In genomic region chr21:15063081-15063820, GRCh38 we compare ENCODE assay signal across 8 cellular contexts. TPM values are rescaled to one million over a fixed set of nuclear protein-coding genes. Genes with fewer than 3 reads are reported as not detected.
DNase-seq lines count a peak whose midpoint lies in the region; ATAC-seq, FAIRE-seq and TF ChIP-seq lines count a peak whose summit lies in the region.

No MANE protein-coding gene starts in this region.

- peaks cover 66% of the 10 kb centered on the region for H3K4me1 Mint-ChIP-seq in brain

- DNase-seq in GM19239 (ENCODE audit: insufficient read length, low spot score) (no peak), lower lobe of right lung (no peak), activated gamma-delta T cell (lab: John Stamatoyannopoulos, UW) (no peak), SIG-M5 treated with dmso at 0.1 percent for 504 hours (lab: John Stamatoyannopoulos, UW; ENCODE audit: unreplicated experiment) (no peak)

- H3K27me3 ChIP-seq in lower lobe of right lung (ENCODE audit: low read depth) (no peaks in the 10 kb centered on the region), subcutaneous abdominal adipose tissue (ENCODE audit: control insufficient read depth in 5 of 5, insufficient read depth in 4 of 5, low read length in 5 of 5) (no peaks in the 10 kb centered on the region)

- H3K9me3 ChIP-seq in lower lobe of right lung (no peaks in the 10 kb centered on the region), subcutaneous abdominal adipose tissue (ENCODE audit: control insufficient read depth in 5 of 5, low read length in 5 of 5) (no peaks in the 10 kb centered on the region)

- H3K27ac ChIP-seq in lower lobe of right lung (peak overlapping the region; percentile 95), subcutaneous abdominal adipose tissue (ENCODE audit: low read depth, low read length) (peak overlapping the region; percentile 97)

- H3K27me3 Mint-ChIP-seq in brain, result peaks cover 18% of the 10 kb centered on the region

- no peak for ATAC-seq in lower lobe of right lung
- no peak for ATAC-seq in HG02588 (IDR thresholded peaks at IDR 0.05; ENCODE audit: unreplicated experiment)

- intact Hi-C loops in lower lobe of right lung (cut with DNase I), result no loop called here

- TF ChIP-seq CTCF in brain (conservative IDR thresholded peaks at IDR 0.05), result no peak
- TF ChIP-seq CTCF in lower lobe of right lung (IDR thresholded peaks at IDR 0.05), result no peak

- peak overlapping the region; percentile 79 to 96 (median 86) for H3K9ac ChIP-seq in subcutaneous abdominal adipose tissue (ENCODE audit: low read length in 5 of 5)

- H3K4me3 Mint-ChIP-seq in brain, result peak overlapping the region; percentile 89 to 97 (median 92)

- H3K9me3 Mint-ChIP-seq in brain, result no peaks in the 10 kb centered on the region

- peak; percentile 62 for FAIRE-seq in GM19239 (lab: Jason Lieb, UNC)

- H3K36me3 Mint-ChIP-seq in brain, result no peaks in the 10 kb centered on the region

- H3K36me3 ChIP-seq in lower lobe of right lung, result no peaks in the 10 kb centered on the region
- no peaks in the 10 kb centered on the region for H3K36me3 ChIP-seq in subcutaneous abdominal adipose tissue (ENCODE audit: control insufficient read depth in 5 of 5, insufficient read depth in 5 of 5, low read length in 5 of 5)

- peaks cover 52% of the 10 kb centered on the region for H3K4me1 ChIP-seq in lower lobe of right lung
- peaks cover 3 to 53% (median 48%) of the 10 kb centered on the region in 5 donors for H3K4me1 ChIP-seq in subcutaneous abdominal adipose tissue (ENCODE audit: control insufficient read depth in 5 of 5, insufficient read depth in 5 of 5, low read length in 5 of 5)

- H3K4me3 ChIP-seq in lower lobe of right lung (peak overlapping the region; percentile 80), subcutaneous abdominal adipose tissue (ENCODE audit: low read depth in 1 of 5, low read length in 5 of 5) (peak overlapping the region; percentile 84 to 97 (median 94))

- peak overlapping the region; percentile 88 to 99 (median 98) for H3K27ac Mint-ChIP-seq in brain

TF ChIP-seq in PFSK-1, 5 proteins besides CTCF, POLR2A, EP300 and RAD21:
- TF ChIP-seq FOXP2 (optimal IDR thresholded peaks at IDR 0.05; ENCODE audit: borderline replicate concordance, extremely low read depth, extremely low read length, insufficient read depth) (no peak), POLR2AphosphoS5 (IDR thresholded peaks at IDR 0.05; ENCODE audit: low read depth, low read length) (0 out of 2 replicates have a peak, but pooled peaks have one; percentile 22)

RNA-seq across cellular contexts. Expression of gene NRIP1, which starts 1.5 kb away (rescaled TPM):
- 6.1 TPM for polyA plus RNA-seq in PFSK-1 (2012; ENCODE audit: insufficient read length, low read depth)
- polyA plus RNA-seq in brain (ENCODE audit: insufficient read depth, low read depth, low replicate concordance), result 1.2 TPM
- 60.0 TPM for total RNA-seq in lower lobe of right lung
